8 cellular contexts compared by ENCODE assay signal in the genomic region with DNA sequence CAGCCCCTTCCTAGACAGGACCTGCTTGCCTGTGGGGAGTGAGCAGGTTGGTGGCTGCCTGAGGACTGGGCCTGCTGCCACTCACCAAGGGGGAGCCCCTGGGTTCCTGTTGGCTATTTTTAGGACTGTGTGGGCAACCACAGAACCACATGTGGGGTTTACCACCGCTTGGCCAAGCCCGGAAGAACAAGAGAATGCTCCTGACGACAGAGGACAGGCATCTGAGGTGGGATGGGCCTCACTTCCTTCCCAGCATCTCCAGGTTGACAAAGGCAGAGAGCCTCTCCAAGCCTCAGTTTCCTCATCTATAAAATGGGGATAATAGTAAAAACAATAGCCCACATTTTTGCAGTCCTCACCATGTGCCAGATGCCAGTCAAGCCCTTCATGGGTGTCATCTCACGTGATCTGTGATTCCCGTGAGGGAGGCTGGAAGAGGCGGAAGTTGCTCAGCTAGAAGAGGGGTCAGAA.
DNase-seq lines count a peak whose midpoint lies in the region; ATAC-seq and TF ChIP-seq lines count a peak whose summit lies in the region.

No MANE protein-coding gene starts in this region.

- TF ChIP-seq CTCF in GM10248 (IDR thresholded peaks at IDR 0.05; ENCODE audit: control extremely low read depth, extremely low read depth, low read depth, missing control alignments), result no peak

- ATAC-seq in GM21423 (IDR thresholded peaks at IDR 0.05; ENCODE audit: unreplicated experiment), result peak; percentile 81

- POLR2A ChIA-PET in GM10248 (lab: Yijun Ruan, JAX), result no interaction called here

- peak; percentile 67 for DNase-seq in GM10248 (ENCODE audit: extremely low spot score)
- DNase-seq in HK-2 (ENCODE audit: unreplicated experiment), result peak; percentile 52
- peak; percentile 25 for DNase-seq in activated CD8-positive, alpha-beta memory T cell treated with anti-CD3 and anti-CD28 coated beads, Interleukin-2, amount 50 U/mL, for 24 hours (ENCODE audit: extremely low read depth)
- DNase-seq in stimulated activated CD4-positive, alpha-beta T cell treated with anti-CD3 and anti-CD28 coated beads, Interleukin-1b, Interleukin-23, amount 100 ng/mL, for 48 hours, result peak; percentile 68
- no peak for DNase-seq in DMS53 (lab: John Stamatoyannopoulos, UW)
- DNase-seq in NCI-H524 treated with DMSO at 0.1 percent for 48 hours (lab: John Stamatoyannopoulos, UW), result no peak
- no peak for DNase-seq in COLO668 (lab: John Stamatoyannopoulos, UW; ENCODE audit: unreplicated experiment)

- CTCF ChIA-PET in GM10248 (lab: Yijun Ruan, JAX), result interaction anchor here (1.4 to 1.6 kb wide), 2 partner anchors 15 to 17 kb away, joined by 3 to 4 read pairs; no protein-coding TSS in a partner anchor

Comparison
In these comparisons a context has a peak if more than half of its experiments do, and no peak if none do; other contexts are left out.
1. DNase-seq: peak in GM10248 (single experiment), HK-2 (single experiment), activated CD8-positive, alpha-beta memory T cell treated with anti-CD3 and anti-CD28 coated beads, Interleukin-2, amount 50 U/mL, for 24 hours (single experiment) and stimulated activated CD4-positive, alpha-beta T cell treated with anti-CD3 and anti-CD28 coated beads, Interleukin-1b, Interleukin-23, amount 100 ng/mL, for 48 hours (single experiment); none in DMS53 (single experiment), NCI-H524 treated with DMSO at 0.1 percent for 48 hours (single experiment) and COLO668 (single experiment).